Comparison of ENCODE assay signal across 8 cellular contexts in genomic region chr15:42035362-42035761, GRCh38. TPM values are rescaled to one million over a fixed set of nuclear protein-coding genes. Genes with fewer than 3 reads are reported as not detected.
A peak's percentile ranks its signal among the peaks of the same experiment; 100 is the strongest.
DNase-seq lines count a peak whose midpoint lies in the region; ATAC-seq, FAIRE-seq and TF ChIP-seq lines count a peak whose summit lies in the region.

No MANE protein-coding gene starts in this region.

- H2AFZ ChIP-seq in K562 (ENCODE audit: low read depth, low read length) (no peak overlapping the region), smooth muscle cell (ENCODE audit: low read depth) (no peak overlapping the region)

- H3K27ac ChIP-seq in breast epithelium, result no peak overlapping the region
- no peak overlapping the region for H3K27ac ChIP-seq in K562 (ENCODE audit: extremely low read depth, low read depth, low read length)
- peak overlapping the region; percentile 11 for H3K27ac ChIP-seq in upper lobe of right lung
- H3K27ac ChIP-seq in smooth muscle cell (ENCODE audit: low read depth), result no peak overlapping the region

- CTCF ChIA-PET in MCF 10A (lab: Yijun Ruan, JAX), result interaction anchor here (0.6 to 0.7 kb wide), 2 partner anchors 37 to 47 kb away, joined by 4 read pairs; no protein-coding TSS in a partner anchor
- CTCF ChIA-PET in K562 (lab: Yijun Ruan, JAX; ENCODE audit: low intra/inter-chr PET ratio), result no interaction called here

- ATAC-seq in HG03354 (IDR thresholded peaks at IDR 0.05; ENCODE audit: poor library complexity, severe bottlenecking, unreplicated experiment), result peak; percentile 80
- no peak for ATAC-seq in K562
- peak; percentile 72 for ATAC-seq in upper lobe of right lung
- no peak for ATAC-seq in naive thymus-derived CD8-positive, alpha-beta T cell

- H3K4me1 ChIP-seq in breast epithelium (no peaks in the 10 kb centered on the region), K562 (replicated peaks in 1 of 2; ENCODE audit: control insufficient read depth in 2 of 2, insufficient read depth in 2 of 2, low read length in 2 of 2) (peaks cover 0 to 11% of the 10 kb centered on the region in 2 experiments; a peak in 1 of 5 replicates), upper lobe of right lung (peaks cover 9% of the 10 kb centered on the region), smooth muscle cell (ENCODE audit: low read depth) (no peaks in the 10 kb centered on the region)

- 0% methylated on average over 4 of the region's 4 CpGs for WGBS in K562 (ENCODE audit: insufficient coverage, low coverage, missing lambda C conversion rate)
- WGBS in smooth muscle cell (ENCODE audit: low lambda C conversion rate), result 51% methylated on average over 4 of the region's 4 CpGs

- H3K9me3 ChIP-seq in breast epithelium (no peaks in the 10 kb centered on the region), K562 (replicated peaks; ENCODE audit: control insufficient read depth, insufficient read depth, low read depth, low read length) (no peaks in the 10 kb centered on the region; the same call in none of the 2 replicates), upper lobe of right lung (no peaks in the 10 kb centered on the region), smooth muscle cell (replicated peaks; ENCODE audit: low read depth) (no peaks in the 10 kb centered on the region)

- POLR2A ChIA-PET in MCF 10A (lab: Yijun Ruan, JAX) (interaction anchor here (1.0 to 1.1 kb wide), 2 partner anchors 18 to 22 kb away, joined by 4 to 7 read pairs; no protein-coding TSS in a partner anchor), K562 (lab: Yijun Ruan, JAX) (no interaction called here)
- POLR2A ChIA-PET in naive thymus-derived CD8-positive, alpha-beta T cell (lab: Charles Lee), result no interaction called here

- no peaks in the 10 kb centered on the region for H3F3A ChIP-seq in smooth muscle cell (ENCODE audit: low read depth)

- H4K20me1 ChIP-seq in K562 (replicated peaks; ENCODE audit: control insufficient read depth, insufficient read depth, low read length) (no peaks in the 10 kb centered on the region), smooth muscle cell (ENCODE audit: low read depth) (no peaks in the 10 kb centered on the region)

- FAIRE-seq in K562 (lab: Jason Lieb, UNC), result no peak

- H3K9ac ChIP-seq in K562 (ENCODE audit: insufficient read depth in 1 of 2, low read depth in 2 of 2, low read length in 2 of 2) (no peak overlapping the region), smooth muscle cell (ENCODE audit: low read depth) (no peak overlapping the region)

- H3K4me3 Mint-ChIP-seq in MCF 10A (ENCODE audit: unreplicated experiment), result peak overlapping the region; percentile 32
- H3K4me3 Mint-ChIP-seq in naive thymus-derived CD8-positive, alpha-beta T cell, result no peak overlapping the region
- no peak overlapping the region for H3K4me3 Mint-ChIP-seq in activated T-helper 2 cell treated with anti-CD3 and anti-CD28 coated beads, Interferon-gamma antibody, Interleukin-2, Interleukin-4, amounts not matched to agents 10 μg/mL and 5 μg/mL and 100 μg/mL, durations not matched to agents 14 hours and 24 hours and 36 hours (ENCODE audit: low read depth)

- no peaks in the 10 kb centered on the region for H3K27me3 Mint-ChIP-seq in MCF 10A (ENCODE audit: insufficient read depth, unreplicated experiment)
- peaks cover 0 to 11% (median 2%) of the 10 kb centered on the region in 5 donors for H3K27me3 Mint-ChIP-seq in naive thymus-derived CD8-positive, alpha-beta T cell
- no peaks in the 10 kb centered on the region for H3K27me3 Mint-ChIP-seq in activated T-helper 2 cell treated with anti-CD3 and anti-CD28 coated beads, Interferon-gamma antibody, Interleukin-2, Interleukin-4, amounts not matched to agents 10 μg/mL and 5 μg/mL and 100 μg/mL, durations not matched to agents 14 hours and 24 hours and 36 hours (ENCODE audit: low read depth)

- no peaks in the 10 kb centered on the region for H3K36me3 Mint-ChIP-seq in MCF 10A (ENCODE audit: insufficient read depth, unreplicated experiment)
- H3K36me3 Mint-ChIP-seq in naive thymus-derived CD8-positive, alpha-beta T cell, result no peaks in the 10 kb centered on the region
- no peaks in the 10 kb centered on the region for H3K36me3 Mint-ChIP-seq in activated T-helper 2 cell treated with anti-CD3 and anti-CD28 coated beads, Interferon-gamma antibody, Interleukin-2, Interleukin-4, amounts not matched to agents 10 μg/mL and 5 μg/mL and 100 μg/mL, durations not matched to agents 14 hours and 24 hours and 36 hours (ENCODE audit: low read depth)

- H3K79me2 ChIP-seq in K562 (ENCODE audit: control insufficient read depth, insufficient read depth, low read length), result no peaks in the 10 kb centered on the region
- no peaks in the 10 kb centered on the region for H3K79me2 ChIP-seq in smooth muscle cell (ENCODE audit: low read depth)

- no peak overlapping the region for H3K4me3 ChIP-seq in breast epithelium
- no peak overlapping the region for H3K4me3 ChIP-seq in K562
- no peak overlapping the region for H3K4me3 ChIP-seq in upper lobe of right lung
- H3K4me3 ChIP-seq in smooth muscle cell, result no peak overlapping the region

- TF ChIP-seq CTCF in MCF 10A (IDR thresholded peaks at IDR 0.05; ENCODE audit: unreplicated experiment), result no peak
- no peak for TF ChIP-seq CTCF in breast epithelium (IDR thresholded peaks at IDR 0.05)
- TF ChIP-seq CTCF in K562 (IDR thresholded peaks at IDR 0.05 in 2 of 3, conservative IDR thresholded peaks at IDR 0.05 in 1 of 3; ENCODE audit: insufficient read depth in 2 of 3, low read depth in 1 of 3, low read length in 3 of 3), result no peak
- no peak for TF ChIP-seq CTCF in upper lobe of right lung (IDR thresholded peaks at IDR 0.05)
- TF ChIP-seq CTCF in smooth muscle cell (IDR thresholded peaks at IDR 0.05; ENCODE audit: borderline replicate concordance, insufficient read depth, poor library complexity, severe bottlenecking), result no peak

- H3K27ac Mint-ChIP-seq in MCF 10A (ENCODE audit: low read depth, unreplicated experiment), result peak overlapping the region; percentile 6
- H3K27ac Mint-ChIP-seq in naive thymus-derived CD8-positive, alpha-beta T cell, result peak overlapping the region in 4 of 10 donors; percentile 0 to 72 (median 36)
- no peak overlapping the region for H3K27ac Mint-ChIP-seq in activated T-helper 2 cell treated with anti-CD3 and anti-CD28 coated beads, Interferon-gamma antibody, Interleukin-2, Interleukin-4, amounts not matched to agents 10 μg/mL and 5 μg/mL and 100 μg/mL, durations not matched to agents 14 hours and 24 hours and 36 hours

- H3K27me3 ChIP-seq in breast epithelium (no peaks in the 10 kb centered on the region), K562 (ENCODE audit: control insufficient read depth in 2 of 2, insufficient read depth in 2 of 2, low read length in 2 of 2) (peaks cover 29 to 45% of the 10 kb centered on the region in 2 experiments; a peak in 3 of 5 replicates), upper lobe of right lung (no peaks in the 10 kb centered on the region), smooth muscle cell (ENCODE audit: low read depth) (no peaks in the 10 kb centered on the region)

- DNase-seq in MCF 10A (ENCODE audit: unreplicated experiment), result peak; percentile 97
- DNase-seq in breast epithelium (ENCODE audit: low spot score in 2 of 2), result no peak
- no peak for DNase-seq in K562 (ENCODE audit: extremely low read depth in 1 of 4, low spot score in 3 of 4)
- DNase-seq in upper lobe of right lung, result no peak
- DNase-seq in naive thymus-derived CD8-positive, alpha-beta T cell, result no peak
- no peak for DNase-seq in activated T-helper 2 cell treated with anti-CD3 and anti-CD28 coated beads, Interferon-gamma antibody, Interleukin-2, Interleukin-4, amounts not matched to agents 10 μg/mL and 5 μg/mL and 100 μg/mL, durations not matched to agents 14 hours and 24 hours and 36 hours (ENCODE audit: low spot score)
- no peak for DNase-seq in smooth muscle cell (lab: John Stamatoyannopoulos, UW; ENCODE audit: unreplicated experiment)

- no peaks in the 10 kb centered on the region for H3K9me1 ChIP-seq in K562 (ENCODE audit: control insufficient read depth, insufficient read depth, low read length)

- TF ChIP-seq RAD21 in K562 (CRISPR knock-in tag; conservative IDR thresholded peaks at IDR 0.05 in 1 of 2, IDR thresholded peaks at IDR 0.05 in 1 of 2), result no peak

- peaks cover 11% of the 10 kb centered on the region for H3K4me1 Mint-ChIP-seq in MCF 10A (ENCODE audit: insufficient read depth, unreplicated experiment)
- peaks cover 0 to 9% (median 3%) of the 10 kb centered on the region in 4 donors for H3K4me1 Mint-ChIP-seq in naive thymus-derived CD8-positive, alpha-beta T cell
- peaks cover 7% of the 10 kb centered on the region for H3K4me1 Mint-ChIP-seq in activated T-helper 2 cell treated with anti-CD3 and anti-CD28 coated beads, Interferon-gamma antibody, Interleukin-2, Interleukin-4, amounts not matched to agents 10 μg/mL and 5 μg/mL and 100 μg/mL, durations not matched to agents 14 hours and 24 hours and 36 hours (ENCODE audit: low read depth)

- TF ChIP-seq POLR2A in breast epithelium (IDR thresholded peaks at IDR 0.05) (no peak), K562 (conservative IDR thresholded peaks at IDR 0.05) (no peak)

- in situ Hi-C loops in K562 (cut with MboI), result no loop called here

- intact Hi-C loops in MCF 10A (cut with micrococcal nuclease) (no loop called here), breast epithelium (cut with DNase I; ENCODE audit: low total_unique reads) (no loop called here), K562 (cut with micrococcal nuclease) (no loop called here), upper lobe of right lung (cut with DNase I) (no loop called here)
- intact Hi-C loops in activated T-helper 2 cell treated with anti-CD3 and anti-CD28 coated beads, Interferon-gamma antibody, Interleukin-2, Interleukin-4, amounts not matched to agents 10 μg/mL and 5 μg/mL and 100 μg/mL, durations not matched to agents 14 hours and 24 hours and 36 hours (cut with micrococcal nuclease), result no loop called here

- H3K9me3 Mint-ChIP-seq in MCF 10A (ENCODE audit: unreplicated experiment), result no peaks in the 10 kb centered on the region
- H3K9me3 Mint-ChIP-seq in naive thymus-derived CD8-positive, alpha-beta T cell, result no peaks in the 10 kb centered on the region
- no peaks in the 10 kb centered on the region for H3K9me3 Mint-ChIP-seq in activated T-helper 2 cell treated with anti-CD3 and anti-CD28 coated beads, Interferon-gamma antibody, Interleukin-2, Interleukin-4, amounts not matched to agents 10 μg/mL and 5 μg/mL and 100 μg/mL, durations not matched to agents 14 hours and 24 hours and 36 hours

- BruUV-seq in MCF 10A (replicated peaks; lab: Mats Ljungman, UMichigan), result no TSS peak
- BruUV-seq in K562 (replicated peaks; lab: Mats Ljungman, UMichigan), result no TSS peak

- H3K36me3 ChIP-seq in breast epithelium (no peaks in the 10 kb centered on the region), K562 (ENCODE audit: control insufficient read depth, insufficient read depth, low read length) (no peaks in the 10 kb centered on the region), upper lobe of right lung (no peaks in the 10 kb centered on the region), smooth muscle cell (ENCODE audit: low read depth) (no peaks in the 10 kb centered on the region)

- no peak for TF ChIP-seq EP300 in K562 (IDR thresholded peaks at IDR 0.05; ENCODE audit: low read length)

- no peak overlapping the region for H3K4me2 ChIP-seq in K562 (ENCODE audit: insufficient read depth, low read length)
- H3K4me2 ChIP-seq in smooth muscle cell, result no peak overlapping the region

RNA-seq across cellular contexts. Expression of gene PLA2G4E, which starts 14.5 kb away (rescaled TPM):
- total RNA-seq in MCF 10A (2022), result 0.07 and 0.12 TPM in 2 replicates
- not detected for total RNA-seq in breast epithelium
- total RNA-seq in K562 (2011; cell fraction: chromatin; rRNA removed; ENCODE audit: low replicate concordance), result 0.35 TPM in 1 of 2 replicates, not detected in the other
- total RNA-seq in K562 (2011; cell fraction: nucleolus; rRNA removed), result 0.17 TPM in 1 of 2 replicates, not detected in the other
- total RNA-seq in K562 (2011; cell fraction: nucleoplasm; rRNA removed), result not detected in 2 replicates
- total RNA-seq in K562 (2014; rRNA removed), result not detected in 2 replicates
- not detected in 2 replicates for total RNA-seq in K562 (2014; rRNA removed; fragmentation: Illumina TruSeq; extraction: Trizol)
- not detected in 2 replicates for total RNA-seq in K562 (2015; rRNA removed; fragmentation: Illumina TruSeq; extraction: Trizol)
- total RNA-seq in K562 (2021), result not detected in 2 replicates
- polyA plus RNA-seq in K562 (2011; rRNA removed), result 0.03 TPM in 1 of 2 replicates, not detected in the other
- polyA plus RNA-seq in K562 (2011; cell fraction: cytosol; rRNA removed), result 0.04 TPM in 1 of 2 replicates, not detected in the other
- polyA plus RNA-seq in K562 (2011; cell fraction: nucleus; rRNA removed), result 0.10 TPM in 1 of 2 replicates, not detected in the other
- not detected in 2 replicates for polyA plus RNA-seq in K562 (2012)
- polyA plus RNA-seq in K562 (2014; fragmentation: Illumina TruSeq; extraction: Trizol), result not detected in 2 replicates
- polyA plus RNA-seq in K562 (2014; fragmentation: Nextera tagmentation; extraction: Ambion mirVana), result not detected
- not detected in 2 replicates for polyA plus RNA-seq in K562 (2014; rRNA removed)
- not detected in 2 replicates for polyA minus RNA-seq in K562 (2011; rRNA and poly(A)+ RNA removed)
- polyA minus RNA-seq in K562 (2011; cell fraction: cytosol; rRNA and poly(A)+ RNA removed), result not detected in 2 replicates
- polyA minus RNA-seq in K562 (2011; cell fraction: nucleus; rRNA and poly(A)+ RNA removed), result not detected in 2 replicates
- 1.5 TPM for total RNA-seq in upper lobe of right lung
- total RNA-seq in naive thymus-derived CD8-positive, alpha-beta T cell, result not detected
- not detected for polyA plus RNA-seq in naive thymus-derived CD8-positive, alpha-beta T cell
- total RNA-seq in activated T-helper 2 cell treated with anti-CD3 and anti-CD28 coated beads, Interferon-gamma antibody, Interleukin-2, Interleukin-4, amounts not matched to agents 10 μg/mL and 5 μg/mL and 100 μg/mL, durations not matched to agents 14 hours and 24 hours and 36 hours, result not detected in 2 replicates
- total RNA-seq in smooth muscle cell, result 0.45 and 1.6 TPM in 2 replicates
- polyA plus RNA-seq in smooth muscle cell, result not detected in 2 replicates

RNA-seq across cellular contexts. Expression of gene PLA2G4D, which starts 59.0 kb away (rescaled TPM):
- total RNA-seq in MCF 10A (2022) (not detected in 2 replicates), breast epithelium (not detected), K562 (2014; rRNA removed) (not detected in 2 replicates), K562 (2014; rRNA removed; fragmentation: Illumina TruSeq; extraction: Trizol) (not detected in 2 replicates), K562 (2015; rRNA removed; fragmentation: Illumina TruSeq; extraction: Trizol) (not detected in 2 replicates), K562 (2021) (0.04 TPM in 1 of 2 replicates, not detected in the other), upper lobe of right lung (not detected), smooth muscle cell (0.36 TPM in 1 of 2 replicates, not detected in the other)
- not detected in 2 replicates for total RNA-seq in K562 (2011; cell fraction: chromatin; rRNA removed; ENCODE audit: low replicate concordance)
- not detected in 2 replicates for total RNA-seq in K562 (2011; cell fraction: nucleolus; rRNA removed)
- not detected in 2 replicates for total RNA-seq in K562 (2011; cell fraction: nucleoplasm; rRNA removed)
- polyA plus RNA-seq in K562 (2011; rRNA removed) (0.04 TPM in 1 of 2 replicates, not detected in the other), K562 (2014; fragmentation: Illumina TruSeq; extraction: Trizol) (not detected in 2 replicates), K562 (2014; fragmentation: Nextera tagmentation; extraction: Ambion mirVana) (not detected), K562 (2014; rRNA removed) (not detected in 2 replicates), smooth muscle cell (0.17 TPM in 1 of 2 replicates, not detected in the other)
- not detected in 2 replicates for polyA plus RNA-seq in K562 (2011; cell fraction: cytosol; rRNA removed)
- polyA plus RNA-seq in K562 (2011; cell fraction: nucleus; rRNA removed), result 0.06 TPM in 1 of 2 replicates, not detected in the other
- polyA plus RNA-seq in K562 (2012), result 0.03 TPM in 1 of 2 replicates, not detected in the other
- polyA minus RNA-seq in K562 (2011; rRNA and poly(A)+ RNA removed), result not detected in 2 replicates
- polyA minus RNA-seq in K562 (2011; cell fraction: cytosol; rRNA and poly(A)+ RNA removed), result not detected in 2 replicates
- not detected in 2 replicates for polyA minus RNA-seq in K562 (2011; cell fraction: nucleus; rRNA and poly(A)+ RNA removed)
- not detected for total RNA-seq in naive thymus-derived CD8-positive, alpha-beta T cell
- polyA plus RNA-seq in naive thymus-derived CD8-positive, alpha-beta T cell, result not detected
- not detected in 2 replicates for total RNA-seq in activated T-helper 2 cell treated with anti-CD3 and anti-CD28 coated beads, Interferon-gamma antibody, Interleukin-2, Interleukin-4, amounts not matched to agents 10 μg/mL and 5 μg/mL and 100 μg/mL, durations not matched to agents 14 hours and 24 hours and 36 hours

Comparison
In these comparisons a context has a peak if more than half of its experiments do, and no peak if none do; other contexts are left out.
1. ATAC-seq: peak in HG03354 (single experiment) and upper lobe of right lung (single experiment); none in K562 (single experiment) and naive thymus-derived CD8-positive, alpha-beta T cell (0 of 2).